ENCODE assay signal across 8 cellular contexts in the genomic region with DNA sequence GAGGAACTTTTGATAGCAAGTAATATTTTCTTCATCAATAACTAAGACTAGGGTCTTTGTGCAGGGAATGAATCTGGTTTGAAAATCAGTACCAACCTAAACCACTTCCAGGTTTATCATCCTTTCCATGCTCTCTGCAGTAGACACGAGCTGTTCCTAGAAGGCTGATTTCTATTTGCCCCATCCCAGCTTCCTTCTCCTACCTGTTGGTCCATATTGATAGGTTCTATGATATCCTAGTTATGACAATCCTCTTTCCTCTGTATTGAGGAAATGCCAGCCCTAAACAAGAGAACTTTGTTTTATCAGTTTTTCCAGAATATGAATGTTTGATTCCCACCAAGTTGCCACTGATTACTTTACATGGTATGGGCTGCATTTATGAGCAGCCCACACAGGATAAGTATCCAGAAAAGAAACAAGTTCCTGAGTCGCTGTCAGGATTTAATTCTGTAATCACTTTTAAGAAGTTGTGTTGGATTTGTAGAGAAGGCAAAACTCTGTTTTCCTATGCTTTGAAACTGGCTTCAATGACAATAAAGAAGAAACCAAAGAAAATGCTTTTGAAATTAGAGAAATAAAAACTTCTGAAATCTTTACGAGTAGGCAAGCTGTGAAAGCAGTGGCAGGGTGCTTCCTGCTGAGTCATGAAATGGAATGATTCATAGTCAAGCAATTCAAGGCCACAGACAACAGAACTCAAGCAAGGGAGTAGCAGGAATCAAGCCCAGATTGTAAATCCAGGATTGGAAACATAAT. TPM values are rescaled to one million over a fixed set of nuclear protein-coding genes. Genes with fewer than 3 reads are reported as not detected.
DNase-seq lines count a peak whose midpoint lies in the region; ATAC-seq, FAIRE-seq and TF ChIP-seq lines count a peak whose summit lies in the region.

No MANE protein-coding gene starts in this region.

- no peaks in the 10 kb centered on the region for H3K27me3 Mint-ChIP-seq in activated T-helper 1 cell treated with anti-CD3 and anti-CD28 coated beads, Interleukin-12 subunit alpha, Interleukin-12 subunit beta, Interleukin-2, Interleukin-4 antibody, amounts not matched to agents 30 ng/mL and 10 ng/mL and 1 ng/mL, durations not matched to agents 14 hours and 24 hours and 36 hours (ENCODE audit: insufficient read depth)

- H3K4me3 ChIP-seq in HUES48 (ENCODE audit: low read depth, low read length) (no peak overlapping the region), psoas muscle (no peak overlapping the region)

- no peak overlapping the region for H3K9ac ChIP-seq in HUES48 (ENCODE audit: low read depth, low read length)

- H3K27ac Mint-ChIP-seq in activated T-helper 1 cell treated with anti-CD3 and anti-CD28 coated beads, Interleukin-12 subunit alpha, Interleukin-12 subunit beta, Interleukin-2, Interleukin-4 antibody, amounts not matched to agents 30 ng/mL and 10 ng/mL and 1 ng/mL, durations not matched to agents 14 hours and 24 hours and 36 hours, result peak overlapping the region; percentile 32

- peak; percentile 89 to 94 (median 90) for ATAC-seq in psoas muscle

- DNase-seq in Ammon's horn (ENCODE audit: low spot score) (peak; percentile 81), GM19239 (ENCODE audit: insufficient read length, low spot score) (no peak), glomerular endothelial cell (ENCODE audit: extremely low read depth, low read depth, low spot score) (peak; percentile 89), psoas muscle (no peak), DMS114 treated with DMSO at 0.1 percent for 48 hours (lab: John Stamatoyannopoulos, UW; ENCODE audit: unreplicated experiment) (no peak), T-helper 9 cell (no peak)
- DNase-seq in activated T-helper 1 cell treated with anti-CD3 and anti-CD28 coated beads, Interleukin-12 subunit alpha, Interleukin-12 subunit beta, Interleukin-2, Interleukin-4 antibody, amounts not matched to agents 30 ng/mL and 10 ng/mL and 1 ng/mL, durations not matched to agents 14 hours and 24 hours and 36 hours (ENCODE audit: low spot score), result no peak

- H3K36me3 Mint-ChIP-seq in activated T-helper 1 cell treated with anti-CD3 and anti-CD28 coated beads, Interleukin-12 subunit alpha, Interleukin-12 subunit beta, Interleukin-2, Interleukin-4 antibody, amounts not matched to agents 30 ng/mL and 10 ng/mL and 1 ng/mL, durations not matched to agents 14 hours and 24 hours and 36 hours (ENCODE audit: low read depth), result peaks cover 1% of the 10 kb centered on the region

- TF ChIP-seq CTCF in psoas muscle (IDR thresholded peaks at IDR 0.05), result no peak

- no peaks in the 10 kb centered on the region for H3K27me3 ChIP-seq in HUES48 (ENCODE audit: control insufficient read depth, insufficient read depth, low read length)
- H3K27me3 ChIP-seq in psoas muscle (ENCODE audit: insufficient read depth in 3 of 3, low read length in 2 of 3), result no peaks in the 10 kb centered on the region

- no peaks in the 10 kb centered on the region for H3K36me3 ChIP-seq in HUES48 (ENCODE audit: control insufficient read depth, insufficient read depth, low read length)
- H3K36me3 ChIP-seq in psoas muscle (ENCODE audit: insufficient read depth in 1 of 2, low read depth in 1 of 2), result no peaks in the 10 kb centered on the region

- FAIRE-seq in GM19239 (lab: Jason Lieb, UNC), result peak; percentile 70

- peaks cover 34% of the 10 kb centered on the region for H3K4me1 Mint-ChIP-seq in activated T-helper 1 cell treated with anti-CD3 and anti-CD28 coated beads, Interleukin-12 subunit alpha, Interleukin-12 subunit beta, Interleukin-2, Interleukin-4 antibody, amounts not matched to agents 30 ng/mL and 10 ng/mL and 1 ng/mL, durations not matched to agents 14 hours and 24 hours and 36 hours (ENCODE audit: low read depth)

- H3K27ac ChIP-seq in HUES48 (ENCODE audit: low read depth, low read length) (peak overlapping the region; percentile 92), psoas muscle (peak overlapping the region; percentile 56)

- H3K9me3 ChIP-seq in HUES48 (ENCODE audit: control insufficient read depth, insufficient read depth, low read length) (no peaks in the 10 kb centered on the region), psoas muscle (no peaks in the 10 kb centered on the region)

- H3K4me1 ChIP-seq in HUES48 (ENCODE audit: control insufficient read depth, insufficient read depth, low read length), result peaks cover 24% of the 10 kb centered on the region
- H3K4me1 ChIP-seq in psoas muscle, result peaks cover 18% of the 10 kb centered on the region

- H3K9me3 Mint-ChIP-seq in activated T-helper 1 cell treated with anti-CD3 and anti-CD28 coated beads, Interleukin-12 subunit alpha, Interleukin-12 subunit beta, Interleukin-2, Interleukin-4 antibody, amounts not matched to agents 30 ng/mL and 10 ng/mL and 1 ng/mL, durations not matched to agents 14 hours and 24 hours and 36 hours, result no peaks in the 10 kb centered on the region

- 32 to 45% (median 32%) methylated on average over 3 of the region's 3 CpGs for WGBS in psoas muscle, 3 donors

- peak overlapping the region; percentile 15 for H3K4me3 Mint-ChIP-seq in activated T-helper 1 cell treated with anti-CD3 and anti-CD28 coated beads, Interleukin-12 subunit alpha, Interleukin-12 subunit beta, Interleukin-2, Interleukin-4 antibody, amounts not matched to agents 30 ng/mL and 10 ng/mL and 1 ng/mL, durations not matched to agents 14 hours and 24 hours and 36 hours

- intact Hi-C loops in activated T-helper 1 cell treated with anti-CD3 and anti-CD28 coated beads, Interleukin-12 subunit alpha, Interleukin-12 subunit beta, Interleukin-2, Interleukin-4 antibody, amounts not matched to agents 30 ng/mL and 10 ng/mL and 1 ng/mL, durations not matched to agents 14 hours and 24 hours and 36 hours (cut with micrococcal nuclease), result loop anchor here (1.0 kb wide), 3 partner anchors 13 to 46 kb away; no protein-coding TSS in a partner anchor
- intact Hi-C loops in psoas muscle (cut with DNase I), result no loop called here

RNA-seq across cellular contexts. Expression of gene TANK, which starts 37.3 kb away (rescaled TPM):
- total RNA-seq in activated T-helper 1 cell treated with anti-CD3 and anti-CD28 coated beads, Interleukin-12 subunit alpha, Interleukin-12 subunit beta, Interleukin-2, Interleukin-4 antibody, amounts not matched to agents 30 ng/mL and 10 ng/mL and 1 ng/mL, durations not matched to agents 14 hours and 24 hours and 36 hours, result 136 and 141 TPM in 2 replicates
- total RNA-seq in glomerular endothelial cell (178 and 252 TPM in 2 replicates), psoas muscle (10 to 100 TPM; 39.6 to 62.8 (median 53.3) TPM)
- 10 to 100 TPM; 40.6 to 75.7 (median 66.7) TPM for polyA plus RNA-seq in psoas muscle

Comparison
In these comparisons a context has a peak if more than half of its experiments do, and no peak if none do; other contexts are left out.
1. DNase-seq: peak in Ammon's horn (single experiment) and glomerular endothelial cell (single experiment); none in GM19239 (single experiment), activated T-helper 1 cell treated with anti-CD3 and anti-CD28 coated beads, Interleukin-12 subunit alpha, Interleukin-12 subunit beta, Interleukin-2, Interleukin-4 antibody, amounts not matched to agents 30 ng/mL and 10 ng/mL and 1 ng/mL, durations not matched to agents 14 hours and 24 hours and 36 hours (single experiment), psoas muscle (0 of 2), DMS114 treated with DMSO at 0.1 percent for 48 hours (single experiment) and T-helper 9 cell (single experiment).